ENCODE assay signal across 25 cellular contexts in the genomic region with DNA sequence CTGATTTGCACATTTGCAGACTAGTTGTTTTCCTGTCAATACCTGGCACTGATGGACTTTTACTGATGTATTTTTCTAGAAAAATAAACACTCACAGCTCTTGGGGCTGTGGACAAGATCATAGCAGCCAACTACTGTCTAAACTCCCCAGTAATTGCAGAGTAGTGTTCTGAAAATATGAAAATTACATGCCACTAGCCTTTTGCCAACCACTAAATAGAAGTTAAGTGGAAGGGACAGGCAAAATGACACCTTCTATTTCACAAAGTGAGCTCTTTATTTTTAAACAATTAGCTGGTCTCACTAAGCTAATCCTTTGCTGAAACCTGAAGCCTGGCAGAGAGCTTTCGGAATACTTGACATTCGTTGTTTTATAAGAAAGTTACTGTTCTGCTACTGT.
"Had no signal": no experiment of that assay in that cellular context is flagged by ENCODE, and none has a peak within 500 bp of the region (broad histone marks: within the 10 kb centered on the region; RNA-seq: fewer than 3 reads in every experiment).

No MANE protein-coding gene starts in this region.

- H3K79me2 ChIP-seq: parathyroid adenoma had no signal

- H3K4me1 Mint-ChIP-seq: naive thymus-derived CD8-positive, alpha-beta T cell; stimulated activated effector memory CD8-positive, alpha-beta T cell treated with anti-CD3 and anti-CD28 coated beads, Interleukin-12 subunit alpha, Interleukin-12 subunit beta, amount 100 ng/mL, for 72 hours had no signal

- H3K4me1 ChIP-seq: heart right ventricle, parathyroid adenoma, prostate gland, right lobe of liver, suprapubic skin, tibial artery, upper lobe of left lung, uterus had no signal

- H3K9ac ChIP-seq: parathyroid adenoma had no signal

- H3K4me3 ChIP-seq: coronary artery, dorsolateral prefrontal cortex, heart right ventricle, prostate gland, right lobe of liver, suprapubic skin, tibial artery, upper lobe of left lung, uterus had no signal

- H3K27me3 Mint-ChIP-seq: naive thymus-derived CD8-positive, alpha-beta T cell had no signal

- H3K27ac ChIP-seq: coronary artery, dorsolateral prefrontal cortex, heart right ventricle, parathyroid adenoma, prostate gland, right lobe of liver, suprapubic skin, tibial artery, upper lobe of left lung, uterus had no signal

- H2AFZ ChIP-seq: parathyroid adenoma had no signal

- H3K36me3 ChIP-seq: heart right ventricle, prostate gland, right lobe of liver, suprapubic skin, tibial artery, upper lobe of left lung, uterus had no signal

- H3K4me3 Mint-ChIP-seq: naive thymus-derived CD8-positive, alpha-beta T cell; neural crest cell; stimulated activated effector memory CD8-positive, alpha-beta T cell treated with anti-CD3 and anti-CD28 coated beads, Interleukin-12 subunit alpha, Interleukin-12 subunit beta, amount 100 ng/mL, for 72 hours had no signal

- H3K27ac Mint-ChIP-seq: naive thymus-derived CD8-positive, alpha-beta T cell; stimulated activated effector memory CD8-positive, alpha-beta T cell treated with anti-CD3 and anti-CD28 coated beads, Interleukin-12 subunit alpha, Interleukin-12 subunit beta, amount 100 ng/mL, for 72 hours had no signal

- H3K9me3 ChIP-seq: heart right ventricle, prostate gland, right lobe of liver, suprapubic skin, tibial artery, upper lobe of left lung, uterus had no signal

- H3K36me3 Mint-ChIP-seq: naive thymus-derived CD8-positive, alpha-beta T cell; stimulated activated effector memory CD8-positive, alpha-beta T cell treated with anti-CD3 and anti-CD28 coated beads, Interleukin-12 subunit alpha, Interleukin-12 subunit beta, amount 100 ng/mL, for 72 hours had no signal

- H3K27me3 ChIP-seq: right lobe of liver, suprapubic skin, tibial artery, upper lobe of left lung, uterus had no signal

- ATAC-seq: esophagus mucosa; heart right ventricle; naive thymus-derived CD8-positive, alpha-beta T cell; stimulated activated effector memory CD8-positive, alpha-beta T cell treated with anti-CD3 and anti-CD28 coated beads, Interleukin-12 subunit alpha, Interleukin-12 subunit beta, amount 100 ng/mL, for 72 hours; stimulated activated naive CD8-positive, alpha-beta T cell treated with anti-CD3 and anti-CD28 coated beads, Interleukin-15, Interleukin-2, amounts not matched to agents 100 U/mL and 50 U/mL, for 24 hours had no signal

- H3K9me3 Mint-ChIP-seq: naive thymus-derived CD8-positive, alpha-beta T cell; neural crest cell; stimulated activated effector memory CD8-positive, alpha-beta T cell treated with anti-CD3 and anti-CD28 coated beads, Interleukin-12 subunit alpha, Interleukin-12 subunit beta, amount 100 ng/mL, for 72 hours had no signal

- DNase-seq: dorsolateral prefrontal cortex; effector CD8-positive, alpha-beta T cell; heart right ventricle; hypothalamus; kidney glomerular epithelial cell; mesendoderm; naive thymus-derived CD8-positive, alpha-beta T cell; occipital lobe; right lobe of liver; stimulated activated CD4-positive, alpha-beta T cell treated with anti-CD3 and anti-CD28 coated beads, Interleukin-4, amount 100 ng/mL, for 1 hour; stimulated activated CD8-positive, alpha-beta memory T cell treated with anti-CD3 and anti-CD28 coated beads, Interleukin-4, amount 100 ng/mL, for 48 hours; stimulated activated naive CD8-positive, alpha-beta T cell treated with anti-CD3 and anti-CD28 coated beads, Interleukin-15, Interleukin-2, amounts not matched to agents 100 U/mL and 50 U/mL, for 24 hours; tibial artery; upper lobe of left lung; uterus had no signal

- FAIRE-seq: endometrium, frontal cortex, islet of Langerhans had no signal
